Comparison of ENCODE assay signal across 1 cellular context in genomic region chr2:127805491-127805890, GRCh38.
TF ChIP-seq lines count a peak whose summit lies in the region.

No MANE protein-coding gene starts in this region.

TF ChIP-seq in WTC11, 78 proteins besides CTCF, POLR2A, EP300 and RAD21:
- TF ChIP-seq ZNF263 (CRISPR knock-in tag; IDR thresholded peaks at IDR 0.05; ENCODE audit: low read depth) = no peak
- no peak for TF ChIP-seq ZNF532 (CRISPR knock-in tag; IDR thresholded peaks at IDR 0.05; ENCODE audit: borderline replicate concordance)
- TF ChIP-seq ZMAT4 (CRISPR knock-in tag; IDR thresholded peaks at IDR 0.05) = no peak
- TF ChIP-seq PREB (CRISPR knock-in tag; IDR thresholded peaks at IDR 0.05; ENCODE audit: borderline replicate concordance) = no peak
- no peak for TF ChIP-seq ATF2 (CRISPR knock-in tag; IDR thresholded peaks at IDR 0.05; ENCODE audit: borderline replicate concordance, low read depth)
- no peak for TF ChIP-seq TCF7 (CRISPR knock-in tag; IDR thresholded peaks at IDR 0.05; ENCODE audit: low read depth)
- TF ChIP-seq ZSCAN18 (CRISPR knock-in tag; IDR thresholded peaks at IDR 0.05) = no peak
- no peak for TF ChIP-seq ZNF232 (CRISPR knock-in tag; IDR thresholded peaks at IDR 0.05)
- TF ChIP-seq NFYB (CRISPR knock-in tag; conservative IDR thresholded peaks at IDR 0.05; ENCODE audit: low read depth) = no peak
- no peak for TF ChIP-seq CBFB (CRISPR knock-in tag; IDR thresholded peaks at IDR 0.05; ENCODE audit: low read depth)
- no peak for TF ChIP-seq FOXK1 (CRISPR knock-in tag; IDR thresholded peaks at IDR 0.05)
- TF ChIP-seq ETV6 (CRISPR knock-in tag; IDR thresholded peaks at IDR 0.05) = no peak
- TF ChIP-seq CDX4 (CRISPR knock-in tag; IDR thresholded peaks at IDR 0.05; ENCODE audit: borderline replicate concordance) = no peak
- no peak for TF ChIP-seq ARID4B (CRISPR knock-in tag; IDR thresholded peaks at IDR 0.05; ENCODE audit: borderline replicate concordance)
- TF ChIP-seq ATF1 (CRISPR knock-in tag; IDR thresholded peaks at IDR 0.05) = no peak
- TF ChIP-seq NR1H2 (CRISPR knock-in tag; IDR thresholded peaks at IDR 0.05) = no peak
- no peak for TF ChIP-seq ERG (CRISPR knock-in tag; IDR thresholded peaks at IDR 0.05)
- no peak for TF ChIP-seq CREB1 (CRISPR knock-in tag; IDR thresholded peaks at IDR 0.05)
- no peak for TF ChIP-seq MXD4 (CRISPR knock-in tag; IDR thresholded peaks at IDR 0.05; ENCODE audit: borderline replicate concordance)
TF ChIP-seq in WTC11: peak in this region for 0.
